8 cellular contexts compared by ENCODE assay signal in the genomic region with DNA sequence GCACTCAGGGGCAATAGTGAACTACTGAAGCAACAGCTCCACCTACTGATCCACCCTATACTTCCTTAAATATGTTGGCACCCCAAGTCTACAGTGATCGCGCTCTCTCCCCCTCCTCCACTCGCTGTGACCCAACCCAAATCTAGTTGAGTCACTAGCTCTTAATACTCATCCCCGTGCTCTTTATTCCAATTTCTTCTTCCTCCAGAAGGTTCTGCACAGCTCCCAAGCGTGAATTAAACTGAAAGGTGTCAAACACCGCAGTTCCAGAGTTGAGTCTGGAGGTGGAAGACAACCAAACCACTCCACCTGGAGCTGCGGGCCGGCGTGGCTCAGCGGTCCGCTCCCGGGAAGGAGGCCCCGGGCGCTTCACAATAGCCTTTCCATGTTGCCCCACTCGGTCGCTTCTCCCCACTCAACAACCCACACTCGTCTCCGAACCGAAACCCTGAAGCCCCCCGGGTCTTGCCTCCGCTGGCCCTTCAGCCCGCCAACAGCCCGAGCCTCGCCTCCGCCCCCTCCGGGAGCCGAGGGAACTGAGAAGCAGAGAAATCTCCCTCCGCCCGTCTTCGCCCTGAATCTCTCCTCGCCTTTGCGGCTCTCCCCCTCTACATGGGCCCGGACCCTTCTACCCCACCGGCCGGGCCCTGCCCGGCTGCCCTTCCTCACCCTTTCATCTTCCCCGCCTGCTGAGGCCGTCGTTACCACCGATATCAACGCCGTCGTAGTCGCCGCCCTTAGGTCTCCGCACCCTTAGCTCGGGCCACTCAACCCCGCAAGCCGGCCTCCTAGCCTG. TPM values are rescaled to one million over a fixed set of nuclear protein-coding genes. Genes with fewer than 3 reads are reported as not detected.
A peak's percentile ranks its signal among the peaks of the same experiment; 100 is the strongest.
DNase-seq lines count a peak whose midpoint lies in the region; ATAC-seq and TF ChIP-seq lines count a peak whose summit lies in the region.

No MANE protein-coding gene starts in this region.

- H3K27ac ChIP-seq in SK-N-SH (ENCODE audit: low read depth in 2 of 2, low read length in 1 of 2) (peak overlapping the region; percentile 100), ovary (peak overlapping the region; percentile 80 to 99), tibial artery (peak overlapping the region; percentile 98 to 100)

- peak; percentile 90 for DNase-seq in GM03348 (ENCODE audit: low spot score)
- peak; percentile 63 for DNase-seq in NCI-H1092 (lab: John Stamatoyannopoulos, UW)
- peak; percentile 82 for DNase-seq in SK-N-SH
- DNase-seq in activated naive CD4-positive, alpha-beta T cell treated with anti-CD3 and anti-CD28 coated beads, Interleukin-2, amount 50 U/mL, for 72 hours (ENCODE audit: low spot score in 2 of 2) = peak; percentile 73 to 79
- peak; percentile 78 for DNase-seq in glomerular visceral epithelial cell (ENCODE audit: extremely low spot score)
- DNase-seq in ovary = peak; percentile 50 to 79 (median 67)
- DNase-seq in tibial artery = peak; percentile 83 to 84

- CTCF ChIA-PET in SK-N-SH (lab: Yijun Ruan, JAX) = interaction anchor here (0.6 to 2.4 kb wide), 37 partner anchors 9 to 590 kb away, joined by 3 to 42 read pairs (median 4); no protein-coding TSS in a partner anchor

- TF ChIP-seq EP300 in SK-N-SH (IDR thresholded peaks at IDR 0.05; ENCODE audit: borderline replicate concordance in 1 of 2, low read depth in 1 of 2, low read length in 1 of 2) = no peak
- TF ChIP-seq EP300 in ovary (IDR thresholded peaks at IDR 0.05) = no peak

- peak overlapping the region; percentile 97 for H3K9ac ChIP-seq in SK-N-SH

- peaks cover 86% of the 10 kb centered on the region for H3K79me2 ChIP-seq in SK-N-SH (ENCODE audit: insufficient read depth)

- TF ChIP-seq POLR2A in ovary (IDR thresholded peaks at IDR 0.05) = no peak

- peaks cover 30 to 35% of the 10 kb centered on the region in 2 donors for H3K36me3 Mint-ChIP-seq in activated naive CD4-positive, alpha-beta T cell treated with anti-CD3 and anti-CD28 coated beads, Interleukin-2, amount 50 U/mL, for 72 hours

- no peaks in the 10 kb centered on the region for H3K9me3 Mint-ChIP-seq in activated naive CD4-positive, alpha-beta T cell treated with anti-CD3 and anti-CD28 coated beads, Interleukin-2, amount 50 U/mL, for 72 hours

- no peaks in the 10 kb centered on the region for H3K27me3 ChIP-seq in SK-N-SH (ENCODE audit: insufficient read depth)
- H3K27me3 ChIP-seq in ovary = no peaks in the 10 kb centered on the region
- H3K27me3 ChIP-seq in tibial artery = no peaks in the 10 kb centered on the region

- peak overlapping the region; percentile 99 to 100 for H3K27ac Mint-ChIP-seq in activated naive CD4-positive, alpha-beta T cell treated with anti-CD3 and anti-CD28 coated beads, Interleukin-2, amount 50 U/mL, for 72 hours

- H3K4me2 ChIP-seq in SK-N-SH = peak overlapping the region; percentile 87

- H3K9me3 ChIP-seq in SK-N-SH = no peaks in the 10 kb centered on the region
- H3K9me3 ChIP-seq in ovary = no peaks in the 10 kb centered on the region
- no peaks in the 10 kb centered on the region for H3K9me3 ChIP-seq in tibial artery

- POLR2A ChIA-PET in SK-N-SH (lab: Yijun Ruan, JAX) = no interaction called here

- H4K20me1 ChIP-seq in SK-N-SH (ENCODE audit: insufficient read depth) = peaks cover 43% of the 10 kb centered on the region

- peak overlapping the region; percentile 73; the same call in 1 of the 2 replicates for H2AFZ ChIP-seq in SK-N-SH (ENCODE audit: low read depth)

- TF ChIP-seq CTCF in SK-N-SH (IDR thresholded peaks at IDR 0.05) (peak; percentile 69), ovary (IDR thresholded peaks at IDR 0.05) (peak; percentile 18 to 64 (median 45)), tibial artery (IDR thresholded peaks at IDR 0.05) (peak; percentile 52 to 55)

- peak; percentile 70 for TF ChIP-seq RAD21 in SK-N-SH (IDR thresholded peaks at IDR 0.05; ENCODE audit: low read length)

- no peaks in the 10 kb centered on the region for H3K9me2 ChIP-seq in SK-N-SH

- WGBS in SK-N-SH (ENCODE audit: low lambda C conversion rate) = 2% methylated on average over 40 of the region's 49 CpGs
- WGBS in ovary, 3 donors = 0 to 1% (median 0%) methylated on average over 49 of the region's 49 CpGs

- H3K4me1 ChIP-seq in SK-N-SH (ENCODE audit: control insufficient read depth in 1 of 2, insufficient read depth in 2 of 2, low read depth in 1 of 2, low read length in 1 of 2) (peaks cover 6 to 16% of the 10 kb centered on the region in 2 experiments; a peak in 3 of 4 replicates), ovary (ENCODE audit: insufficient read depth) (peaks cover 7% of the 10 kb centered on the region), tibial artery (peaks cover 0 to 50% (median 30%) of the 10 kb centered on the region in 4 donors)

- H3K4me3 ChIP-seq in SK-N-SH (ENCODE audit: low read depth in 2 of 2, low read length in 1 of 2) (peak overlapping the region; percentile 94 to 99), ovary (peak overlapping the region; percentile 91), tibial artery (peak overlapping the region; percentile 88 to 100)

- intact Hi-C loops in ovary (cut with DNase I) (loop anchor here in 1 of 4 donors (2.0 to 5.0 kb wide), 3 partner anchors 49 to 1402 kb away; a partner anchor contains a TSS), tibial artery (cut with DNase I; ENCODE audit: low total_unique reads) (loop anchor here (2.0 to 5.0 kb wide), 2 partner anchors 49 to 312 kb away; a partner anchor contains a TSS)

- peaks cover 12% of the 10 kb centered on the region for H3F3A ChIP-seq in SK-N-SH (replicated peaks; ENCODE audit: insufficient read depth)

- H3K36me3 ChIP-seq in SK-N-SH (replicated peaks in 1 of 2; ENCODE audit: control insufficient read depth in 1 of 2, insufficient read depth in 2 of 2, low read length in 1 of 2) (peaks cover 0 to 4% of the 10 kb centered on the region in 2 experiments), ovary (no peaks in the 10 kb centered on the region), tibial artery (no peaks in the 10 kb centered on the region)

- ATAC-seq in HG02623 (IDR thresholded peaks at IDR 0.05; ENCODE audit: unreplicated experiment) = peak; percentile 55
- ATAC-seq in activated naive CD4-positive, alpha-beta T cell treated with anti-CD3 and anti-CD28 coated beads, Interleukin-2, amount 50 U/mL, for 72 hours = peak; percentile 67 to 72

TF ChIP-seq in SK-N-SH, 30 proteins besides CTCF, POLR2A, EP300 and RAD21 (continues in another document):
- TF ChIP-seq JUND (IDR thresholded peaks at IDR 0.05) (no peak), MEF2A (IDR thresholded peaks at IDR 0.05; ENCODE audit: borderline replicate concordance, low read depth) (no peak), TEAD4 (IDR thresholded peaks at IDR 0.05; ENCODE audit: borderline replicate concordance, insufficient read depth) (no peak), TCF12 (IDR thresholded peaks at IDR 0.05) (no peak), CHD2 (IDR thresholded peaks at IDR 0.05; ENCODE audit: low read length, partially characterized antibody) (peak; percentile 57), FOXM1 (IDR thresholded peaks at IDR 0.05; ENCODE audit: low read depth) (no peak), TAF1 (IDR thresholded peaks at IDR 0.05; ENCODE audit: borderline replicate concordance, low read depth, low read length) (no peak), FOSL2 (IDR thresholded peaks at IDR 0.05; ENCODE audit: borderline replicate concordance, low read depth) (no peak)
- TF ChIP-seq, protein P1, sequence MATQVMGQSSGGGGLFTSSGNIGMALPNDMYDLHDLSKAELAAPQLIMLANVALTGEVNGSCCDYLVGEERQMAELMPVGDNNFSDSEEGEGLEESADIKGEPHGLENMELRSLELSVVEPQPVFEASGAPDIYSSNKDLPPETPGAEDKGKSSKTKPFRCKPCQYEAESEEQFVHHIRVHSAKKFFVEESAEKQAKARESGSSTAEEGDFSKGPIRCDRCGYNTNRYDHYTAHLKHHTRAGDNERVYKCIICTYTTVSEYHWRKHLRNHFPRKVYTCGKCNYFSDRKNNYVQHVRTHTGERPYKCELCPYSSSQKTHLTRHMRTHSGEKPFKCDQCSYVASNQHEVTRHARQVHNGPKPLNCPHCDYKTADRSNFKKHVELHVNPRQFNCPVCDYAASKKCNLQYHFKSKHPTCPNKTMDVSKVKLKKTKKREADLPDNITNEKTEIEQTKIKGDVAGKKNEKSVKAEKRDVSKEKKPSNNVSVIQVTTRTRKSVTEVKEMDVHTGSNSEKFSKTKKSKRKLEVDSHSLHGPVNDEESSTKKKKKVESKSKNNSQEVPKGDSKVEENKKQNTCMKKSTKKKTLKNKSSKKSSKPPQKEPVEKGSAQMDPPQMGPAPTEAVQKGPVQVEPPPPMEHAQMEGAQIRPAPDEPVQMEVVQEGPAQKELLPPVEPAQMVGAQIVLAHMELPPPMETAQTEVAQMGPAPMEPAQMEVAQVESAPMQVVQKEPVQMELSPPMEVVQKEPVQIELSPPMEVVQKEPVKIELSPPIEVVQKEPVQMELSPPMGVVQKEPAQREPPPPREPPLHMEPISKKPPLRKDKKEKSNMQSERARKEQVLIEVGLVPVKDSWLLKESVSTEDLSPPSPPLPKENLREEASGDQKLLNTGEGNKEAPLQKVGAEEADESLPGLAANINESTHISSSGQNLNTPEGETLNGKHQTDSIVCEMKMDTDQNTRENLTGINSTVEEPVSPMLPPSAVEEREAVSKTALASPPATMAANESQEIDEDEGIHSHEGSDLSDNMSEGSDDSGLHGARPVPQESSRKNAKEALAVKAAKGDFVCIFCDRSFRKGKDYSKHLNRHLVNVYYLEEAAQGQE (IDR thresholded peaks at IDR 0.05; ENCODE audit: low read depth, low read length) = no peak

RNA-seq across cellular contexts. Expression of a gene that starts 0.6 kb away (rescaled TPM):
- polyA plus RNA-seq in SK-N-SH (2012; rRNA removed) = 39.6 and 79.5 TPM in 2 replicates
- polyA plus RNA-seq in SK-N-SH (2012; cell fraction: cytosol; rRNA removed) = 45.7 and 51.6 TPM in 2 replicates
- polyA plus RNA-seq in SK-N-SH (2012; cell fraction: nucleus; rRNA removed) = 33.1 and 50.0 TPM in 2 replicates
- total RNA-seq in activated naive CD4-positive, alpha-beta T cell treated with anti-CD3 and anti-CD28 coated beads, Interleukin-2, amount 50 U/mL, for 72 hours = 100 to 1,000 TPM; 101 to 109 TPM
- 100 to 1,000 TPM in 3 of 7 donors, 10 to 100 TPM in 4; 55.1 to 114 (median 99.5) TPM for total RNA-seq in ovary
- polyA plus RNA-seq in ovary = 10 to 100 TPM; 41.1 to 62.5 TPM

RNA-seq across cellular contexts. Expression of a gene that starts 1.4 kb away (rescaled TPM):
- polyA plus RNA-seq in SK-N-SH (2012; rRNA removed) = 12.1 and 16.7 TPM in 2 replicates
- polyA plus RNA-seq in SK-N-SH (2012; cell fraction: cytosol; rRNA removed) = 18.4 and 18.8 TPM in 2 replicates
- 4.8 and 12.7 TPM in 2 replicates for polyA plus RNA-seq in SK-N-SH (2012; cell fraction: nucleus; rRNA removed)
- total RNA-seq in activated naive CD4-positive, alpha-beta T cell treated with anti-CD3 and anti-CD28 coated beads, Interleukin-2, amount 50 U/mL, for 72 hours = 10 to 100 TPM; 48.8 to 69.5 TPM
- total RNA-seq in ovary = 10 to 100 TPM; 16.6 to 55.3 (median 43.0) TPM
- 10 to 100 TPM in 1 of 2 donors, 1 to 10 TPM in 1; 9.3 to 34.7 TPM for polyA plus RNA-seq in ovary

RNA-seq across cellular contexts. Expression of a gene that starts 49.0 kb away (rescaled TPM):
- polyA plus RNA-seq in SK-N-SH (2012; rRNA removed) (3.1 and 4.4 TPM in 2 replicates), ovary (1 to 10 TPM; 4.8 to 9.2 TPM)
- polyA plus RNA-seq in SK-N-SH (2012; cell fraction: cytosol; rRNA removed) = 4.5 and 4.9 TPM in 2 replicates
- polyA plus RNA-seq in SK-N-SH (2012; cell fraction: nucleus; rRNA removed) = 1.8 and 3.7 TPM in 2 replicates
- 10 to 100 TPM; 14.0 to 22.2 TPM for total RNA-seq in activated naive CD4-positive, alpha-beta T cell treated with anti-CD3 and anti-CD28 coated beads, Interleukin-2, amount 50 U/mL, for 72 hours
- 10 to 100 TPM; 14.0 to 18.7 (median 16.2) TPM for total RNA-seq in ovary

Comparison
In these comparisons a context has a peak if more than half of its experiments do, and no peak if none do; other contexts are left out.
1. Peak in every context shown above with its lines: DNase-seq, ATAC-seq, H3K4me3 ChIP-seq and H3K27ac ChIP-seq.